ENCODE assay signal across 12 cellular contexts in genomic region chr1:153968972-153969371, GRCh38. TPM values are rescaled to one million over a fixed set of nuclear protein-coding genes. Genes with fewer than 3 reads are reported as not detected.
DNase-seq lines count a peak whose midpoint lies in the region; ATAC-seq and TF ChIP-seq lines count a peak whose summit lies in the region.
"Had no signal": no experiment of that assay in that cellular context is flagged by ENCODE, and none has a peak within 500 bp of the region (broad histone marks: within the 10 kb centered on the region; RNA-seq: fewer than 3 reads in every experiment).

No MANE protein-coding gene starts in this region.

- H3K27ac ChIP-seq in cardiac muscle cell (peak overlapping the region; percentile 92), heart right ventricle (peak overlapping the region in 2 of 10 donors; percentile 38 to 97), lower lobe of right lung (no peak overlapping the region), suprapubic skin (peak overlapping the region; percentile 93)

- H3K27me3 ChIP-seq in cardiac muscle cell (no peaks in the 10 kb centered on the region), heart right ventricle (no peaks in the 10 kb centered on the region), lower lobe of right lung (ENCODE audit: low read depth) (no peaks in the 10 kb centered on the region), suprapubic skin (no peaks in the 10 kb centered on the region)

- DNase-seq in cardiac muscle cell (ENCODE audit: low read depth in 1 of 2, low spot score in 1 of 2) (no peak), heart right ventricle (no peak), lower lobe of right lung (no peak), suprapubic skin (ENCODE audit: low spot score in 2 of 2) (no peak), NCI-H82 treated with DMSO at 0.1 percent for 48 hours (lab: John Stamatoyannopoulos, UW; ENCODE audit: unreplicated experiment) (no peak), EL (no peak)
- DNase-seq: activated T-cell treated with anti-CD3 and anti-CD28 coated beads, Interleukin-2, amount 50 U/mL, for 1 hour; NCI-H2029; T1000 had no signal

- peak overlapping the region; percentile 68 for H3K27ac Mint-ChIP-seq in activated naive CD8-positive, alpha-beta T cell

- no peak for TF ChIP-seq POLR2A in suprapubic skin (IDR thresholded peaks at IDR 0.05)

- H3K4me1 Mint-ChIP-seq in activated naive CD8-positive, alpha-beta T cell (ENCODE audit: low read depth) = peaks cover 44% of the 10 kb centered on the region

- H3K9me3 ChIP-seq in cardiac muscle cell (ENCODE audit: low read depth) (no peaks in the 10 kb centered on the region), heart right ventricle (no peaks in the 10 kb centered on the region), lower lobe of right lung (no peaks in the 10 kb centered on the region), suprapubic skin (no peaks in the 10 kb centered on the region)

- ATAC-seq in heart right ventricle = no peak
- no peak for ATAC-seq in lower lobe of right lung
- ATAC-seq in HG02973 (IDR thresholded peaks at IDR 0.05; ENCODE audit: unreplicated experiment) = no peak
- ATAC-seq: sciatic nerve had no signal

- H3K4me3 ChIP-seq in cardiac muscle cell = peak overlapping the region; percentile 57
- no peak overlapping the region for H3K4me3 ChIP-seq in heart right ventricle
- peak overlapping the region; percentile 73 for H3K4me3 ChIP-seq in lower lobe of right lung
- H3K4me3 ChIP-seq in suprapubic skin = peak overlapping the region; percentile 52

- H3K36me3 ChIP-seq in cardiac muscle cell = peaks cover 3% of the 10 kb centered on the region
- H3K36me3 ChIP-seq in heart right ventricle = peaks cover 0 to 15% (median 10%) of the 10 kb centered on the region in 9 donors
- H3K36me3 ChIP-seq in lower lobe of right lung = peaks cover 14% of the 10 kb centered on the region
- peaks cover 15% of the 10 kb centered on the region for H3K36me3 ChIP-seq in suprapubic skin

- no peaks in the 10 kb centered on the region for H3K36me3 Mint-ChIP-seq in activated naive CD8-positive, alpha-beta T cell

- intact Hi-C loops in heart right ventricle (cut with DNase I) (loop anchor here in 1 of 10 donors (5.0 kb wide), 1 partner anchor 172 kb away; no protein-coding TSS in a partner anchor), lower lobe of right lung (cut with DNase I) (no loop called here)

- no peaks in the 10 kb centered on the region for H3K9me3 Mint-ChIP-seq in activated naive CD8-positive, alpha-beta T cell (ENCODE audit: low read depth)

- peak overlapping the region; percentile 10 for H3K4me3 Mint-ChIP-seq in activated naive CD8-positive, alpha-beta T cell

- H3K4me1 ChIP-seq in cardiac muscle cell (ENCODE audit: low read depth) = peaks cover 8% of the 10 kb centered on the region
- peaks cover 15 to 45% (median 29%) of the 10 kb centered on the region in 9 donors for H3K4me1 ChIP-seq in heart right ventricle
- H3K4me1 ChIP-seq in lower lobe of right lung = peaks cover 33% of the 10 kb centered on the region
- H3K4me1 ChIP-seq in suprapubic skin = peaks cover 32% of the 10 kb centered on the region

- no peaks in the 10 kb centered on the region for H3K27me3 Mint-ChIP-seq in activated naive CD8-positive, alpha-beta T cell

- no peak for TF ChIP-seq EP300 in suprapubic skin (IDR thresholded peaks at IDR 0.05)

- no peak for TF ChIP-seq CTCF in cardiac muscle cell (IDR thresholded peaks at IDR 0.05; ENCODE audit: low read depth, low read length)
- TF ChIP-seq CTCF in heart right ventricle (IDR thresholded peaks at IDR 0.05) = no peak
- no peak for TF ChIP-seq CTCF in lower lobe of right lung (IDR thresholded peaks at IDR 0.05)
- TF ChIP-seq CTCF in suprapubic skin (IDR thresholded peaks at IDR 0.05) = no peak

- WGBS in heart right ventricle, 2 donors = 89 to 96% methylated on average over 2 of the region's 2 CpGs
- 92% methylated on average over 2 of the region's 2 CpGs for WGBS in suprapubic skin

RNA-seq across cellular contexts. Expression of gene CREB3L4, which starts 1.3 kb away (rescaled TPM):
- total RNA-seq in cardiac muscle cell (34.0 and 49.5 TPM in 2 replicates), heart right ventricle (1 to 10 TPM; 2.9 to 8.5 (median 4.1) TPM), lower lobe of right lung (12.2 TPM), suprapubic skin (10 to 100 TPM; 16.6 to 41.0 (median 20.3) TPM)
- polyA plus RNA-seq in cardiac muscle cell (25.3 and 31.5 TPM in 2 replicates), heart right ventricle (1 to 10 TPM; 5.6 to 7.6 TPM)

RNA-seq across cellular contexts. Expression of gene SLC39A1, which starts 5.6 kb away (rescaled TPM):
- total RNA-seq in cardiac muscle cell (75.8 and 83.4 TPM in 2 replicates), heart right ventricle (10 to 100 TPM; 27.6 to 63.0 (median 34.3) TPM), lower lobe of right lung (98.4 TPM), suprapubic skin (10 to 100 TPM; 60.0 to 79.5 (median 69.6) TPM)
- polyA plus RNA-seq in cardiac muscle cell (71.2 and 72.6 TPM in 2 replicates), heart right ventricle (100 to 1,000 TPM in 1 of 2 donors, 10 to 100 TPM in 1; 24.6 to 102 TPM)

RNA-seq across cellular contexts. Expression of gene JTB, which starts 8.5 kb away (rescaled TPM):
- total RNA-seq in cardiac muscle cell = 161 and 315 TPM in 2 replicates
- 137 and 169 TPM in 2 replicates for polyA plus RNA-seq in cardiac muscle cell
- 10 to 100 TPM; 49.4 to 94.7 (median 56.8) TPM for total RNA-seq in heart right ventricle
- 100 to 1,000 TPM in 1 of 2 donors, 10 to 100 TPM in 1; 80.9 to 225 TPM for polyA plus RNA-seq in heart right ventricle
- 121 TPM for total RNA-seq in lower lobe of right lung
- total RNA-seq in suprapubic skin = 100 to 1,000 TPM; 145 to 213 (median 182) TPM

RNA-seq across cellular contexts. Expression of gene CRTC2, which starts 10.6 kb away (rescaled TPM):
- total RNA-seq in cardiac muscle cell = 11.9 and 17.9 TPM in 2 replicates
- 24.8 and 34.4 TPM in 2 replicates for polyA plus RNA-seq in cardiac muscle cell
- 10 to 100 TPM; 14.6 to 25.6 (median 18.0) TPM for total RNA-seq in heart right ventricle
- polyA plus RNA-seq in heart right ventricle = 10 to 100 TPM; 19.2 to 50.5 TPM
- 55.8 TPM for total RNA-seq in lower lobe of right lung
- 10 to 100 TPM; 19.3 to 36.2 (median 24.5) TPM for total RNA-seq in suprapubic skin

RNA-seq across cellular contexts. Expression of gene RAB13, which starts 17.2 kb away (rescaled TPM):
- total RNA-seq in cardiac muscle cell (30.6 and 37.6 TPM in 2 replicates), heart right ventricle (10 to 100 TPM; 42.9 to 98.7 (median 54.2) TPM), lower lobe of right lung (103 TPM), suprapubic skin (10 to 100 TPM; 13.5 to 26.3 (median 23.4) TPM)
- polyA plus RNA-seq in cardiac muscle cell (90.6 and 108 TPM in 2 replicates), heart right ventricle (100 to 1,000 TPM in 1 of 2 donors, 10 to 100 TPM in 1; 89.9 to 114 TPM)

Comparison
In these comparisons a context has a peak if more than half of its experiments do, and no peak if none do; other contexts are left out.
1. H3K4me3 ChIP-seq: peak in cardiac muscle cell (single experiment), lower lobe of right lung (single experiment) and suprapubic skin (single experiment); none in heart right ventricle (0 of 10).